Comparison of ENCODE assay signal across 1 cellular context in the genomic region with DNA sequence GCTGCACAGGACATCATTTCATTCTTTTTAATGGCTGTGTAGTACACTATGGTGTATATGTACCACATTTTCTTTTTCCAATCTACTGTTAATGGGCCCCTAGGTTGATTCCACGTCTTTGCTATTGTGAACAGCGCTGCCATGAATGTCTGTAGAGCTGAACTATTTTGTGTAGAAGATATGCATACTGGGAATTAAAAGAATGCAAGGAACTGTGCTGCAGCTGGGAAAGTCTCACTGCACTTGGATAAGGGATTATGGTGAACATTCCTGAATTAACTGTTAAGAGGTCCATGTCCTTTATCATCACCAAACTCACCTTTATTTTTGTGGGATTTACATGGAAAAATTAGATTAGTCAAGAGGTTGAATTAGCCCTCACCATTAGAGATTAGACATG.
TF ChIP-seq lines count a peak whose summit lies in the region.

No MANE protein-coding gene starts in this region.

TF ChIP-seq in IMR-90, 13 proteins besides CTCF, POLR2A, EP300 and RAD21:
- TF ChIP-seq MAFK (IDR thresholded peaks at IDR 0.05; ENCODE audit: low read depth, low read length) (no peak), FOS (IDR thresholded peaks at IDR 0.05; ENCODE audit: low read depth, low read length) (no peak), MXI1 (IDR thresholded peaks at IDR 0.05; ENCODE audit: borderline replicate concordance, low read depth, low read length) (no peak), CHD1 (IDR thresholded peaks at IDR 0.05; ENCODE audit: low read depth, low read length) (no peak), USF2 (IDR thresholded peaks at IDR 0.05; ENCODE audit: low read depth, low read length) (no peak), NFE2L2 (IDR thresholded peaks at IDR 0.05; ENCODE audit: low read depth, low read length) (no peak), RCOR1 (IDR thresholded peaks at IDR 0.05; ENCODE audit: insufficient replicate concordance, low read length) (no peak)
- TF ChIP-seq, protein P1, sequence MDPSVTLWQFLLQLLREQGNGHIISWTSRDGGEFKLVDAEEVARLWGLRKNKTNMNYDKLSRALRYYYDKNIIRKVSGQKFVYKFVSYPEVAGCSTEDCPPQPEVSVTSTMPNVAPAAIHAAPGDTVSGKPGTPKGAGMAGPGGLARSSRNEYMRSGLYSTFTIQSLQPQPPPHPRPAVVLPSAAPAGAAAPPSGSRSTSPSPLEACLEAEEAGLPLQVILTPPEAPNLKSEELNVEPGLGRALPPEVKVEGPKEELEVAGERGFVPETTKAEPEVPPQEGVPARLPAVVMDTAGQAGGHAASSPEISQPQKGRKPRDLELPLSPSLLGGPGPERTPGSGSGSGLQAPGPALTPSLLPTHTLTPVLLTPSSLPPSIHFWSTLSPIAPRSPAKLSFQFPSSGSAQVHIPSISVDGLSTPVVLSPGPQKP (IDR thresholded peaks at IDR 0.05; ENCODE audit: borderline replicate concordance, low read depth, low read length), result no peak
